In the genomic region with DNA sequence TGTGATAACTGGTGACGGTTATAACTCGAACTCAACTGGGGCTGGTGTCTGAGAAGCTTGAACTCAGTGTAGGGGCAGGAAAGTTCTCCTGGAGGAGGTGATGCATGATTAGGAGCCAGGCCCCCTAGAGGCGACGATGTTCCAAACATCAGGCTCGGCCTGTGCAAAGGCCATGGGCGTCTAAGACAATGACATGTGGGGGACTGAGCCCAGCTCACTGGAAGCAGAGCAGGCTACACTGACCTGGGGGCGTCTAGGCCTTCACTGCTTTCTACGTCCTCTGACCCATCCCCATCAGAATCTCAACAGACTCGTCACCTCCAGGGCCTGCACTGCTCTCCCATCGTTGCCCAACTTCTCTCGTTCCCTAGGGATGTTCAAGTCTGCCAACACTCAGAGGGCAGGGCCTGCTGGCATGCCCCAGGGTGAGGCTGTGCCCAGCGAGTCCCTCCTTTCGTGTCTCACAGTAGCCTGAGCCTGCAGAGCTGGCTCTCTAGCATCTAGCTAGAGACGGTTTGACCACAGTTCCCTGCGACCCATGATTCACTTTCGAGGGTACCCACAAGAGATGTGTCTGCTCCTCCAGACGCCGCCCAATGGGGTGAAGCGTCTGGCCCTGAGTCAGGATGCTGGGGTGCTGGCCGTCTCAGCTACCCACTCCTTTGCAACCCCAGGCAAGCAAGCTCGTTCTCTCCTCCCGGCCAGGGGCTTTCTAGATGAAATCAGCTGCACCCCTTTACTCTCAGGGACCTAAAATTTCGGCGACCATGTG, we compare ENCODE assay signal across 1 cellular context.
TF ChIP-seq lines count a peak whose summit lies in the region.

No MANE protein-coding gene starts in this region.

TF ChIP-seq in K562, 482 proteins besides CTCF, POLR2A, EP300 and RAD21 (continued from another document and continues in another):
- TF ChIP-seq CHD7 (IDR thresholded peaks at IDR 0.05; ENCODE audit: low read depth, low read length): no peak
- TF ChIP-seq CHD1 (IDR thresholded peaks at IDR 0.05; ENCODE audit: low read length): peak; percentile 75
- no peak for TF ChIP-seq ZNF561 (CRISPR knock-in tag; conservative IDR thresholded peaks at IDR 0.05)
- TF ChIP-seq HDAC2 (IDR thresholded peaks at IDR 0.05): no peak
- TF ChIP-seq GABPB1 (CRISPR knock-in tag; IDR thresholded peaks at IDR 0.05): peak; percentile 46
- TF ChIP-seq ATF7 (IDR thresholded peaks at IDR 0.05): peak; percentile 59; the same call in 1 of the 2 replicates
- no peak for TF ChIP-seq ZBTB8A (IDR thresholded peaks at IDR 0.05; ENCODE audit: partially characterized antibody)
- TF ChIP-seq TFAP4 (CRISPR knock-in tag; IDR thresholded peaks at IDR 0.05; ENCODE audit: borderline replicate concordance): peak; percentile 46; the same call in 1 of the 2 replicates
- TF ChIP-seq FOXA1 (IDR thresholded peaks at IDR 0.05; ENCODE audit: borderline replicate concordance): no peak
- TF ChIP-seq HNRNPLL (IDR thresholded peaks at IDR 0.05; ENCODE audit: low read depth, low read length, poor library complexity, severe bottlenecking): no peak
- TF ChIP-seq GTF2E2 (tag; IDR thresholded peaks at IDR 0.05): no peak
- TF ChIP-seq ZNF282 (CRISPR knock-in tag; IDR thresholded peaks at IDR 0.05): no peak
- peak; percentile 32; the same call in 1 of the 2 replicates for TF ChIP-seq CREM (IDR thresholded peaks at IDR 0.05; ENCODE audit: low read depth)
- no peak for TF ChIP-seq SRSF9 (IDR thresholded peaks at IDR 0.05; ENCODE audit: borderline replicate concordance, low read depth, low read length)
- TF ChIP-seq VEZF1 (CRISPR knock-in tag; IDR thresholded peaks at IDR 0.05): no peak
- TF ChIP-seq NR1H2 (CRISPR knock-in tag; IDR thresholded peaks at IDR 0.05): no peak
- no peak for TF ChIP-seq NR2F6 (CRISPR knock-in tag; IDR thresholded peaks at IDR 0.05)
- TF ChIP-seq SOX6 (IDR thresholded peaks at IDR 0.05): no peak
- no peak for TF ChIP-seq PRPF4 (IDR thresholded peaks at IDR 0.05; ENCODE audit: insufficient read depth, low read depth, low read length, poor library complexity, severe bottlenecking)
- no peak for TF ChIP-seq HNRNPH1 (optimal IDR thresholded peaks at IDR 0.05; ENCODE audit: low read depth, low read length)
- peak; percentile 83; the same call in 1 of the 2 replicates for TF ChIP-seq CBFB (CRISPR knock-in tag; IDR thresholded peaks at IDR 0.05)
- TF ChIP-seq GTF2B (IDR thresholded peaks at IDR 0.05; ENCODE audit: extremely low read depth, insufficient read length): no peak
- no peak for TF ChIP-seq NFRKB (IDR thresholded peaks at IDR 0.05; ENCODE audit: low read depth)
- TF ChIP-seq ZNF239 (CRISPR knock-in tag; IDR thresholded peaks at IDR 0.05): no peak
- TF ChIP-seq FUS (optimal IDR thresholded peaks at IDR 0.05; ENCODE audit: low read depth, low read length): no peak
- TF ChIP-seq, protein P1, sequence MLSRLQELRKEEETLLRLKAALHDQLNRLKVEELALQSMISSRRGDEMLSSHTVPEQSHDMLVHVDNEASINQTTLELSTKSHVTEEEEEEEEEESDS (CRISPR knock-in tag; IDR thresholded peaks at IDR 0.05): no peak
- TF ChIP-seq ZNF551 (CRISPR knock-in tag; IDR thresholded peaks at IDR 0.05): no peak
- no peak; the same call in 1 of the 2 replicates for TF ChIP-seq LCOR (CRISPR knock-in tag; IDR thresholded peaks at IDR 0.05)
- no peak for TF ChIP-seq CCNT2 (IDR thresholded peaks at IDR 0.05; ENCODE audit: borderline replicate concordance, extremely low read depth, insufficient read length, low read depth, low read length)
- TF ChIP-seq, protein P2, sequence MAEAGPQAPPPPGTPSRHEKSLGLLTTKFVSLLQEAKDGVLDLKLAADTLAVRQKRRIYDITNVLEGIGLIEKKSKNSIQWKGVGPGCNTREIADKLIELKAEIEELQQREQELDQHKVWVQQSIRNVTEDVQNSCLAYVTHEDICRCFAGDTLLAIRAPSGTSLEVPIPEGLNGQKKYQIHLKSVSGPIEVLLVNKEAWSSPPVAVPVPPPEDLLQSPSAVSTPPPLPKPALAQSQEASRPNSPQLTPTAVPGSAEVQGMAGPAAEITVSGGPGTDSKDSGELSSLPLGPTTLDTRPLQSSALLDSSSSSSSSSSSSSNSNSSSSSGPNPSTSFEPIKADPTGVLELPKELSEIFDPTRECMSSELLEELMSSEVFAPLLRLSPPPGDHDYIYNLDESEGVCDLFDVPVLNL (CRISPR knock-in tag; IDR thresholded peaks at IDR 0.05; ENCODE audit: low read depth): no peak
- no peak for TF ChIP-seq ZNF324 (CRISPR knock-in tag; IDR thresholded peaks at IDR 0.05)
- no peak for TF ChIP-seq MBD1 (CRISPR knock-in tag; IDR thresholded peaks at IDR 0.05)
- no peak for TF ChIP-seq GATA2 (CRISPR knock-in tag; IDR thresholded peaks at IDR 0.05)
- 0 out of 2 replicates have a peak, but pooled peaks have one; percentile 55 for TF ChIP-seq MYC (IDR thresholded peaks at IDR 0.05; ENCODE audit: low read depth, low read length)
- no peak for TF ChIP-seq MYC (CRISPR knock-in tag; IDR thresholded peaks at IDR 0.05; ENCODE audit: borderline replicate concordance, low read depth)
- no peak for TF ChIP-seq TRIM25 (IDR thresholded peaks at IDR 0.05; ENCODE audit: borderline replicate concordance)
- peak; percentile 67; the same call in 1 of the 2 replicates for TF ChIP-seq KAT7 (CRISPR knock-in tag; IDR thresholded peaks at IDR 0.05; ENCODE audit: borderline replicate concordance)
